In genomic region chr15:72227192-72227586, GRCh38 we compare ENCODE assay signal across 8 cellular contexts. TPM values are rescaled to one million over a fixed set of nuclear protein-coding genes. Genes with fewer than 3 reads are reported as not detected.
A peak's percentile ranks its signal among the peaks of the same experiment; 100 is the strongest.
DNase-seq lines count a peak whose midpoint lies in the region; ATAC-seq and TF ChIP-seq lines count a peak whose summit lies in the region.

No MANE protein-coding gene starts in this region.

- no peak for ATAC-seq in GM19023 (IDR thresholded peaks at IDR 0.05; ENCODE audit: unreplicated experiment)
- ATAC-seq in HG03460 (IDR thresholded peaks at IDR 0.05; ENCODE audit: unreplicated experiment), result no peak

- no peaks in the 10 kb centered on the region for H3K27me3 ChIP-seq in BLaER1

- no peaks in the 10 kb centered on the region for H3K9me3 ChIP-seq in BLaER1

- H3K27ac ChIP-seq in BLaER1, result peak overlapping the region; percentile 23; the same call in 1 of the 2 replicates

- H3K4me3 ChIP-seq in BLaER1 (peak overlapping the region; percentile 96), fibroblast of the aortic adventitia (ENCODE audit: low read depth, low read length) (peak overlapping the region; percentile 44)

- TF ChIP-seq CTCF in fibroblast of the aortic adventitia (IDR thresholded peaks at IDR 0.05; ENCODE audit: insufficient read depth, low read length), result no peak

- DNase-seq in LHCN-M2 (ENCODE audit: low read depth) (peak; percentile 88), activated T-cell treated with anti-CD3 and anti-CD28 coated beads for 48 hours (ENCODE audit: low read depth) (peak; percentile 56), fibroblast of the aortic adventitia (ENCODE audit: low read depth) (peak; percentile 85), COR-L47 (lab: John Stamatoyannopoulos, UW) (no peak)
- DNase-seq in stimulated activated CD4-positive, alpha-beta T cell treated with anti-CD3 and anti-CD28 coated beads, Interleukin-2, amount 100 ng/mL, for 24 hours, result peak; percentile 60 to 64

- peaks cover 67% of the 10 kb centered on the region for H3K4me1 ChIP-seq in BLaER1

- H3K36me3 ChIP-seq in BLaER1, result peaks cover 40% of the 10 kb centered on the region

- peak overlapping the region; percentile 97 for H3K9ac ChIP-seq in BLaER1

- H3K4me2 ChIP-seq in BLaER1, result peak overlapping the region; percentile 96

- peaks cover 82% of the 10 kb centered on the region for H4K20me1 ChIP-seq in BLaER1

RNA-seq across cellular contexts. Expression of gene PKM, which starts 3.8 kb away (rescaled TPM):
- total RNA-seq in LHCN-M2 (2014; rRNA removed) (3,615 and 3,840 TPM in 2 replicates), fibroblast of the aortic adventitia (ENCODE audit: low replicate concordance) (1,143 and 1,845 TPM in 2 replicates)
- polyA plus RNA-seq in LHCN-M2 (2012), result 5,515 TPM

RNA-seq across cellular contexts. Expression of gene GRAMD2A, which starts 29.6 kb away (rescaled TPM):
- total RNA-seq in LHCN-M2 (2014; rRNA removed) (0.06 TPM in 1 of 2 replicates, not detected in the other), fibroblast of the aortic adventitia (ENCODE audit: low replicate concordance) (0.33 and 0.63 TPM in 2 replicates)
- not detected for polyA plus RNA-seq in LHCN-M2 (2012)

RNA-seq across cellular contexts. Expression of gene PARP6, which starts 45.2 kb away (rescaled TPM):
- total RNA-seq in LHCN-M2 (2014; rRNA removed) (27.8 and 32.5 TPM in 2 replicates), fibroblast of the aortic adventitia (ENCODE audit: low replicate concordance) (28.7 and 41.7 TPM in 2 replicates)
- 28.7 TPM for polyA plus RNA-seq in LHCN-M2 (2012)
